In the genomic region with DNA sequence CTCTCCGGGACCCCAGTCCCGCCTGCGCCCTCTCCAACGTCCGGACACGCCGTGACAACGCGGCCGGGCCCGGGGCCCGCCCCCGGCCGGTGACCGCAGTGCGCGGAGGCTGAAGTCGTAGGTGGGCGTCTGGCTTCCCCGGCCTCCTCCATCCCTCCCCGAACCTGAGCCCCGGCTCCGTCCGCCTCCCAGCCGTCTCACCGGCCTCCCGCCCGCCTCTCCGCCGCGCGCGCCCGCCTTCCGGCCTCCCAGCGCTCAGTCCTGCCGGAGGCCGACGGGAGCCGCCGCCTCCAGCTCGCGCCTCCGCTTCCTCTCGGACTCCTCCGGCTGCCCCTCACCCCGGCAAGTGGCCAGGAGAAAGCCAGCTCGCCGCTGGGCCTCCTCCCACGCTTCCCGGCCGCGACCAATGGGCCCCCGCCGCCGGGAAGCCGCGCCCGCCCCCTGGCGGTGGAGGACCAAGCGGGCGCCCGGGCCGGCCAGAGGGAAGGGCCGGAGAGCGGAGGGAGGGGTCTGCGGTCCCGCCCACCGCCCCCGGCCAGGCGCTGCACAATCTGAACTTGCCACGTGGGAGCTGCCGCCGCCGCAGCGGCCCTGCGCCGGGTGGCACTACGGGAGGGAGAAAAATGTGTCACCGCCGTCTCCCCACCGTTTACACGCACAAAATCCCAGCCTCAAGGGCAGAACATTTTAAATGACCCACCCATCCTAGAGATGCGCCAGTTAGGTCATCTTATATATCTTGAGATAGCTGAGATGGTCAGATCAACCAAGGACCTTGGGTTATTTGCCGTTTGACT, we compare ENCODE assay signal across 8 cellular contexts. TPM values are rescaled to one million over a fixed set of nuclear protein-coding genes. Genes with fewer than 3 reads are reported as not detected.
A peak's percentile ranks its signal among the peaks of the same experiment; 100 is the strongest.
DNase-seq lines count a peak whose midpoint lies in the region; ATAC-seq and TF ChIP-seq lines count a peak whose summit lies in the region.

A gene with protein sequence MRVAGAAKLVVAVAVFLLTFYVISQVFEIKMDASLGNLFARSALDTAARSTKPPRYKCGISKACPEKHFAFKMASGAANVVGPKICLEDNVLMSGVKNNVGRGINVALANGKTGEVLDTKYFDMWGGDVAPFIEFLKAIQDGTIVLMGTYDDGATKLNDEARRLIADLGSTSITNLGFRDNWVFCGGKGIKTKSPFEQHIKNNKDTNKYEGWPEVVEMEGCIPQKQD (minus strand): TSS at position 348 of the 797 bp plus-strand sequence. CDS start 13,339 bp downstream, outside the sequence.

- peak; percentile 78 for DNase-seq in DMS114 treated with DMSO at 0.1 percent for 48 hours (lab: John Stamatoyannopoulos, UW; ENCODE audit: unreplicated experiment)
- DNase-seq in HuH-7 (ENCODE audit: low spot score): peak; percentile 86
- DNase-seq in OCI-LY7 (ENCODE audit: low spot score): peak; percentile 91
- DNase-seq in activated T-cell treated with anti-CD3 and anti-CD28 coated beads for 48 hours (ENCODE audit: low read depth): peak; percentile 91
- DNase-seq in erythroblast (lab: John Stamatoyannopoulos, UW): peak; percentile 92 to 94
- DNase-seq in stimulated activated CD8-positive, alpha-beta memory T cell treated with anti-CD3 and anti-CD28 coated beads, Interleukin-7, amount 100 ng/mL, for 1 hour (ENCODE audit: low read depth in 2 of 2): peak; percentile 61 to 69

- H2AFZ ChIP-seq in OCI-LY7 (ENCODE audit: low read length): peak within 1 kb of the TSS; percentile 95

- 0 out of 2 replicates have a peak, but pooled peaks cover 4% of the 10 kb centered on the region for H4K20me1 ChIP-seq in OCI-LY7 (ENCODE audit: insufficient read depth, low read length)

- peak within 1 kb of the TSS; percentile 48 for H3K27ac ChIP-seq in OCI-LY7 (ENCODE audit: low read depth, low read length, poor library complexity, severe bottlenecking)

- H3K9me2 ChIP-seq in OCI-LY7 (ENCODE audit: insufficient read depth, low read length): no peaks in the 10 kb centered on the region

- peak; percentile 81 for TF ChIP-seq CTCF in OCI-LY7 (conservative IDR thresholded peaks at IDR 0.05; ENCODE audit: low read length)

- POLR2A ChIA-PET in OCI-LY7 (lab: Charles Lee): interaction anchor here (0.6 to 4.3 kb wide), 16 partner anchors 9 to 53 kb away, joined by 3 to 25 read pairs (median 4); no protein-coding TSS in a partner anchor

- H3K27me3 ChIP-seq in mucosa of stomach (ENCODE audit: control insufficient read depth, insufficient read depth, low read length): no peaks in the 10 kb centered on the region

- H3K9me3 ChIP-seq in OCI-LY7 (ENCODE audit: low read length): no peaks in the 10 kb centered on the region
- H3K9me3 ChIP-seq in mucosa of stomach (ENCODE audit: control insufficient read depth, low read length): no peaks in the 10 kb centered on the region

- H3K9ac ChIP-seq in mucosa of stomach (ENCODE audit: low read length): peak within 1 kb of the TSS; percentile 82

- peaks cover 39% of the 10 kb centered on the region; the same call in 1 of the 2 replicates for H3K79me2 ChIP-seq in OCI-LY7 (ENCODE audit: insufficient read depth, low read depth, low read length)

- intact Hi-C loops in OCI-LY7 (cut with micrococcal nuclease; ENCODE audit: unreplicated experiment): loop anchor here (1.0 to 5.0 kb wide), 3 partner anchors 23 to 444 kb away; a partner anchor contains a TSS

- H3K4me1 ChIP-seq in OCI-LY7 (ENCODE audit: insufficient read depth, low read length, poor library complexity, severe bottlenecking) (peaks cover 17% of the 10 kb centered on the region), mucosa of stomach (ENCODE audit: control insufficient read depth, insufficient read depth, low read length) (peaks cover 15% of the 10 kb centered on the region)

- BruUV-seq in OCI-LY7 (replicated peaks; lab: Mats Ljungman, UMichigan): no TSS peak

- peak; percentile 65 for TF ChIP-seq POLR2A in erythroblast (IDR thresholded peaks at IDR 0.05; ENCODE audit: low read length)

- H3K36me3 ChIP-seq in OCI-LY7 (ENCODE audit: insufficient read depth, low read length): peaks cover 18% of the 10 kb centered on the region
- no peaks in the 10 kb centered on the region for H3K36me3 ChIP-seq in mucosa of stomach (ENCODE audit: control insufficient read depth, insufficient read depth, low read length)

- CTCF ChIA-PET in OCI-LY7 (lab: Charles Lee; ENCODE audit: unreplicated experiment): interaction anchor here (0.6 to 1.5 kb wide), 6 partner anchors 8 to 182 kb away, joined by 3 to 6 read pairs (median 4); no protein-coding TSS in a partner anchor

- peak within 1 kb of the TSS; percentile 75 for H3K4me2 ChIP-seq in OCI-LY7 (ENCODE audit: low read length)

- ATAC-seq in GM21515 (IDR thresholded peaks at IDR 0.05; ENCODE audit: unreplicated experiment): peak; percentile 79

- peak within 1 kb of the TSS; percentile 88 for H3K4me3 ChIP-seq in OCI-LY7 (ENCODE audit: low read depth, low read length, poor library complexity, severe bottlenecking)
- peak within 1 kb of the TSS; percentile 66 for H3K4me3 ChIP-seq in mucosa of stomach (ENCODE audit: low read length)

RNA-seq across cellular contexts. Expression of the gene that starts here (rescaled TPM):
- total RNA-seq in OCI-LY7 (2014; rRNA removed; shearing (Covaris generic)): 18.1 and 22.9 TPM in 2 replicates
- total RNA-seq in OCI-LY7 (2022): 27.6 and 35.3 TPM in 2 replicates

Comparison
In these comparisons a context has a peak if more than half of its experiments do, and no peak if none do; other contexts are left out.
1. Peak in every context shown above with its lines: DNase-seq, ATAC-seq, H3K4me3 ChIP-seq and H3K27ac ChIP-seq.